ENCODE assay signal across 6 cellular contexts in the genomic region with DNA sequence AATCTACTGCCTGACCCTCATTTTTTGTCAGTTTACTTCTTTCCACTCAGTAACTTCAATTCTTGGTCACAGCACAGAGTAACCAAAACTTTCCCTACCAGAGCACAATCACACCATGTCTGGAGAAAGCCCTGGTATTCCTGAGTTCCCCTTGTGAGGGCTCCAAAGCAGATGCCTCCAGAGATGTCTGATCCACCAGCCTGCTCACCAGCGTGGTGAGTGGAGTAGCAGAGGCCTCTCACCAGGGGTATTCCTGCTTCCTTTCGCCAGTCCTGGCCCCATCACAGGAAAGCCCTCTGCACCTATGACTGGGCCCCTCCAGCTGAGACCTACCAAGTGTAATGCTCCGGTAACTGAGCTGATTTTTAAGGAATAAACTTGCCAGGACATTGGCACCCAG.
"Had no signal": no experiment of that assay in that cellular context is flagged by ENCODE, and none has a peak within 500 bp of the region (broad histone marks: within the 10 kb centered on the region; RNA-seq: fewer than 3 reads in every experiment).

No MANE protein-coding gene starts in this region.

- H3K4me3 Mint-ChIP-seq: IgD-negative memory B cell had no signal

- H3K27me3 Mint-ChIP-seq: IgD-negative memory B cell had no signal

- ATAC-seq: HepG2 had no signal

- DNase-seq: IMR-90, KBM-7 had no signal

- H3K27ac Mint-ChIP-seq: IgD-negative memory B cell had no signal

- H3K4me3 ChIP-seq: K562 had no signal

- H3K4me1 Mint-ChIP-seq: IgD-negative memory B cell had no signal

- H3K27ac ChIP-seq: HL-60 had no signal
